In genomic region chr3:49721861-49722781, GRCh38 we compare ENCODE assay signal across 9 cellular contexts. TPM values are rescaled to one million over a fixed set of nuclear protein-coding genes. Genes with fewer than 3 reads are reported as not detected.
DNase-seq lines count a peak whose midpoint lies in the region; ATAC-seq and TF ChIP-seq lines count a peak whose summit lies in the region.
"Had no signal": no experiment of that assay in that cellular context is flagged by ENCODE, and none has a peak within 500 bp of the region (broad histone marks: within the 10 kb centered on the region; RNA-seq: fewer than 3 reads in every experiment).

No MANE protein-coding gene starts in this region.

- H3K27ac Mint-ChIP-seq in CD4-positive, CD25-positive, alpha-beta regulatory T cell: peak overlapping the region in 2 of 3 donors; percentile 26 to 97
- peak overlapping the region; percentile 100 for H3K27ac Mint-ChIP-seq in dendritic cell treated with granulocyte-macrophage colony-stimulating factor and Interleukin-4, amounts not matched to agents 40 ng/mL and 50 ng/mL, for 4 days

- no peak overlapping the region for H2AFZ ChIP-seq in Loucy (ENCODE audit: low read length)
- H2AFZ ChIP-seq in neural cell (ENCODE audit: low read depth, low read length): no peak overlapping the region

- H3K36me3 ChIP-seq in CD4-positive, CD25-positive, alpha-beta regulatory T cell (ENCODE audit: control insufficient read depth, insufficient read depth, low read length): peaks cover 15% of the 10 kb centered on the region
- peaks cover 18% of the 10 kb centered on the region; the same call in 1 of the 2 replicates for H3K36me3 ChIP-seq in Loucy (ENCODE audit: insufficient read depth, low read length)
- no peaks in the 10 kb centered on the region for H3K36me3 ChIP-seq in neural cell (ENCODE audit: insufficient read depth, low read length)

- no peak for TF ChIP-seq EP300 in neural cell (conservative IDR thresholded peaks at IDR 0.05; ENCODE audit: poor library complexity, severe bottlenecking)

- H3K4me3 Mint-ChIP-seq in CD4-positive, CD25-positive, alpha-beta regulatory T cell: peak overlapping the region; percentile 78 to 97 (median 94)
- H3K4me3 Mint-ChIP-seq in dendritic cell treated with granulocyte-macrophage colony-stimulating factor and Interleukin-4, amounts not matched to agents 40 ng/mL and 50 ng/mL, for 4 days: peak overlapping the region; percentile 94

- peak overlapping the region; percentile 96 for H3K27ac ChIP-seq in CD4-positive, CD25-positive, alpha-beta regulatory T cell (ENCODE audit: insufficient read depth, low read length, poor library complexity, severe bottlenecking)
- no peak overlapping the region for H3K27ac ChIP-seq in neural cell (ENCODE audit: low read length)

- TF ChIP-seq RAD21 in neural cell (conservative IDR thresholded peaks at IDR 0.05): no peak

- peak overlapping the region; percentile 88 for H3K4me2 ChIP-seq in Loucy (ENCODE audit: low read depth, low read length, poor library complexity, severe bottlenecking)
- H3K4me2 ChIP-seq in neural cell (ENCODE audit: low read length): no peak overlapping the region

- TF ChIP-seq CTCF in Loucy (conservative IDR thresholded peaks at IDR 0.05; ENCODE audit: low read length) (no peak), neural cell (IDR thresholded peaks at IDR 0.05; ENCODE audit: poor library complexity, severe bottlenecking) (no peak)

- peaks cover 0 to 56% (median 23%) of the 10 kb centered on the region in 4 donors for H3K4me1 Mint-ChIP-seq in CD4-positive, CD25-positive, alpha-beta regulatory T cell
- peaks cover 75% of the 10 kb centered on the region for H3K4me1 Mint-ChIP-seq in dendritic cell treated with granulocyte-macrophage colony-stimulating factor and Interleukin-4, amounts not matched to agents 40 ng/mL and 50 ng/mL, for 4 days (ENCODE audit: low read depth)

- H3K27me3 ChIP-seq in CD4-positive, CD25-positive, alpha-beta regulatory T cell (ENCODE audit: control insufficient read depth, insufficient read depth, low read length): no peaks in the 10 kb centered on the region
- H3K27me3 ChIP-seq in Loucy (ENCODE audit: insufficient read depth, low read length, poor library complexity, severe bottlenecking) (no peaks in the 10 kb centered on the region), neural cell (ENCODE audit: insufficient read depth, low read depth, low read length) (no peaks in the 10 kb centered on the region)

- no peak for DNase-seq in CD4-positive, CD25-positive, alpha-beta regulatory T cell
- DNase-seq in NCI-H1417 treated with DMSO at 0.1 percent for 48 hours (lab: John Stamatoyannopoulos, UW): no peak
- DNase-seq in NCI-H2196 (lab: John Stamatoyannopoulos, UW; ENCODE audit: unreplicated experiment): no peak
- no peak for DNase-seq in activated CD4-positive, CD25-positive, alpha-beta regulatory T cell treated with anti-CD3 and anti-CD28 coated beads, Interleukin-2, amount 50 U/mL, for 72 hours
- DNase-seq in NCI-H748 treated with DMSO at 0.1 percent for 48 hours (lab: John Stamatoyannopoulos, UW): no peak
- DNase-seq: stimulated activated CD4-positive, alpha-beta T cell treated with anti-CD3 and anti-CD28 coated beads, Interleukin-4, amount 100 ng/mL, for 1 hour had no signal

- H3K27me3 Mint-ChIP-seq in CD4-positive, CD25-positive, alpha-beta regulatory T cell: no peaks in the 10 kb centered on the region
- H3K27me3 Mint-ChIP-seq in dendritic cell treated with granulocyte-macrophage colony-stimulating factor and Interleukin-4, amounts not matched to agents 40 ng/mL and 50 ng/mL, for 4 days: peaks cover 12% of the 10 kb centered on the region

- H3K79me2 ChIP-seq in Loucy (ENCODE audit: insufficient read depth, low read length) (peaks cover 19% of the 10 kb centered on the region), neural cell (replicated peaks; ENCODE audit: insufficient read depth, low read length) (no peaks in the 10 kb centered on the region)

- no peaks in the 10 kb centered on the region for H3K9me3 Mint-ChIP-seq in CD4-positive, CD25-positive, alpha-beta regulatory T cell
- no peaks in the 10 kb centered on the region for H3K9me3 Mint-ChIP-seq in dendritic cell treated with granulocyte-macrophage colony-stimulating factor and Interleukin-4, amounts not matched to agents 40 ng/mL and 50 ng/mL, for 4 days

- intact Hi-C loops in dendritic cell treated with granulocyte-macrophage colony-stimulating factor and Interleukin-4, amounts not matched to agents 40 ng/mL and 50 ng/mL, for 4 days (cut with micrococcal nuclease): loop anchor here (5.0 to 10.0 kb wide), 2 partner anchors 63 to 700 kb away; partner anchors contain the start of genes IP6K1 and NDUFAF3

- H4K20me1 ChIP-seq in Loucy (ENCODE audit: insufficient read depth, low read length, poor library complexity, severe bottlenecking) (peaks cover 14% of the 10 kb centered on the region), neural cell (ENCODE audit: insufficient read depth) (no peaks in the 10 kb centered on the region)

- H3K4me3 ChIP-seq in CD4-positive, CD25-positive, alpha-beta regulatory T cell (ENCODE audit: low read depth, low read length): no peak overlapping the region
- H3K4me3 ChIP-seq in Loucy (ENCODE audit: low read length, poor library complexity, severe bottlenecking) (peak overlapping the region; percentile 89), neural cell (ENCODE audit: low read length) (peak overlapping the region; percentile 99)

- H3K9me3 ChIP-seq in CD4-positive, CD25-positive, alpha-beta regulatory T cell (ENCODE audit: control insufficient read depth in 2 of 2, low read length in 2 of 2): no peaks in the 10 kb centered on the region
- H3K9me3 ChIP-seq in Loucy (ENCODE audit: insufficient read depth, low read depth, low read length): no peaks in the 10 kb centered on the region
- H3K9me3 ChIP-seq in neural cell (ENCODE audit: low read length): no peaks in the 10 kb centered on the region

- no peaks in the 10 kb centered on the region for H3K36me3 Mint-ChIP-seq in CD4-positive, CD25-positive, alpha-beta regulatory T cell
- peaks cover 77% of the 10 kb centered on the region for H3K36me3 Mint-ChIP-seq in dendritic cell treated with granulocyte-macrophage colony-stimulating factor and Interleukin-4, amounts not matched to agents 40 ng/mL and 50 ng/mL, for 4 days (ENCODE audit: low read depth)

- H3K4me1 ChIP-seq in CD4-positive, CD25-positive, alpha-beta regulatory T cell (ENCODE audit: control insufficient read depth, insufficient read depth, low read length, poor library complexity, severe bottlenecking): peaks cover 31% of the 10 kb centered on the region
- H3K4me1 ChIP-seq in Loucy (ENCODE audit: insufficient read depth, low read length, poor library complexity, severe bottlenecking): peaks cover 17% of the 10 kb centered on the region

- ATAC-seq in CD4-positive, CD25-positive, alpha-beta regulatory T cell (ENCODE audit: low read depth in 2 of 2): no peak

- H3F3A ChIP-seq in Loucy (ENCODE audit: low read depth) (no peaks in the 10 kb centered on the region), neural cell (ENCODE audit: insufficient read depth, low read length, poor library complexity, severe bottlenecking) (no peaks in the 10 kb centered on the region)

- H3K9ac ChIP-seq in Loucy (ENCODE audit: low read depth, low read length, poor library complexity, severe bottlenecking) (peak overlapping the region; percentile 95), neural cell (ENCODE audit: low read length) (no peak overlapping the region)

- H3K9me2 ChIP-seq in Loucy (replicated peaks; ENCODE audit: low read depth, low read length) (no peaks in the 10 kb centered on the region), neural cell (ENCODE audit: insufficient read depth, low read length) (no peaks in the 10 kb centered on the region)

TF ChIP-seq in neural cell, 6 proteins besides CTCF, POLR2A, EP300 and RAD21 (continues in another document):
- TF ChIP-seq POLR2AphosphoS5 (IDR thresholded peaks at IDR 0.05) (no peak), EZH2 (IDR thresholded peaks at IDR 0.05; ENCODE audit: borderline replicate concordance, insufficient read depth, low read length, poor library complexity, severe bottlenecking) (no peak), TAF1 (IDR thresholded peaks at IDR 0.05; ENCODE audit: low read depth) (no peak), MXI1 (conservative IDR thresholded peaks at IDR 0.05; ENCODE audit: poor library complexity, severe bottlenecking) (no peak), SMC3 (conservative IDR thresholded peaks at IDR 0.05; ENCODE audit: poor library complexity) (no peak)

RNA-seq across cellular contexts. Expression of gene GMPPB, which starts 1.6 kb away (rescaled TPM):
- total RNA-seq in CD4-positive, CD25-positive, alpha-beta regulatory T cell: 32.1 TPM
- 10 to 100 TPM; 14.7 to 29.7 (median 16.9) TPM for polyA plus RNA-seq in CD4-positive, CD25-positive, alpha-beta regulatory T cell
- polyA plus RNA-seq in neural cell: 20.0 and 20.8 TPM in 2 replicates
- polyA minus RNA-seq in neural cell: 15.5 and 20.0 TPM in 2 replicates

RNA-seq across cellular contexts. Expression of gene AMIGO3, which starts 2.6 kb away (rescaled TPM):
- not detected for total RNA-seq in CD4-positive, CD25-positive, alpha-beta regulatory T cell
- 1 to 10 TPM in 3 of 4 donors, under 1 TPM in 1; 0.53 to 1.5 (median 1.1) TPM for polyA plus RNA-seq in CD4-positive, CD25-positive, alpha-beta regulatory T cell
- 4.0 and 8.0 TPM in 2 replicates for polyA plus RNA-seq in neural cell
- 3.1 and 6.8 TPM in 2 replicates for polyA minus RNA-seq in neural cell

RNA-seq across cellular contexts. Expression of gene RNF123, which starts 32.8 kb away (rescaled TPM):
- 47.1 TPM for total RNA-seq in CD4-positive, CD25-positive, alpha-beta regulatory T cell
- polyA plus RNA-seq in CD4-positive, CD25-positive, alpha-beta regulatory T cell: 10 to 100 TPM in 3 of 4 donors, 1 to 10 TPM in 1; 9.8 to 16.6 (median 12.6) TPM
- 27.4 and 32.0 TPM in 2 replicates for polyA plus RNA-seq in neural cell
- polyA minus RNA-seq in neural cell: 29.8 and 37.0 TPM in 2 replicates

RNA-seq across cellular contexts. Expression of gene MST1, which starts 32.8 kb away (rescaled TPM):
- total RNA-seq in CD4-positive, CD25-positive, alpha-beta regulatory T cell: 4.1 TPM
- 1 to 10 TPM in 2 of 4 donors, under 1 TPM in 2; 0.76 to 1.6 (median 0.97) TPM for polyA plus RNA-seq in CD4-positive, CD25-positive, alpha-beta regulatory T cell
- 62.5 and 64.0 TPM in 2 replicates for polyA plus RNA-seq in neural cell
- polyA minus RNA-seq in neural cell: 8.8 and 9.6 TPM in 2 replicates

RNA-seq across cellular contexts. Expression of gene APEH, which starts 48.0 kb away (rescaled TPM):
- 87.7 TPM for total RNA-seq in CD4-positive, CD25-positive, alpha-beta regulatory T cell
- 100 to 1,000 TPM; 126 to 138 (median 135) TPM for polyA plus RNA-seq in CD4-positive, CD25-positive, alpha-beta regulatory T cell
- 98.4 and 119 TPM in 2 replicates for polyA plus RNA-seq in neural cell
- 84.9 and 93.7 TPM in 2 replicates for polyA minus RNA-seq in neural cell
